Comparison of ENCODE assay signal across 31 cellular contexts in genomic region chr11:57314221-57314973, GRCh38. TPM values are rescaled to one million over a fixed set of nuclear protein-coding genes. Genes with fewer than 3 reads are reported as not detected.
DNase-seq lines count a peak whose midpoint lies in the region; ATAC-seq and TF ChIP-seq lines count a peak whose summit lies in the region.
"Had no signal": no experiment of that assay in that cellular context is flagged by ENCODE, and none has a peak within 500 bp of the region (broad histone marks: within the 10 kb centered on the region; RNA-seq: fewer than 3 reads in every experiment).

No MANE protein-coding gene starts in this region.

- H3K36me3 Mint-ChIP-seq in chondrocyte (ENCODE audit: low read depth), result peaks cover 26% of the 10 kb centered on the region

- peaks cover 60% of the 10 kb centered on the region for H3K79me2 ChIP-seq in osteoblast (ENCODE audit: insufficient read depth, low read length)

- no peak overlapping the region for H3K4me3 Mint-ChIP-seq in chondrocyte (ENCODE audit: unreplicated experiment)
- H3K4me3 Mint-ChIP-seq: activated CD4-positive, alpha-beta T cell treated with anti-CD3 and anti-CD28 coated beads, Interleukin-2, amount 10 ng/mL, durations not matched to agents 7 days and 5 days; T-cell had no signal

- WGBS in heart right ventricle, 2 donors, result 87 to 89% methylated on average over 15 of the region's 15 CpGs

- H3K36me3 ChIP-seq in cardiac muscle cell, result peaks cover 29% of the 10 kb centered on the region
- H3K36me3 ChIP-seq in heart right ventricle, result peaks cover 0 to 87% (median 23%) of the 10 kb centered on the region in 9 donors
- peaks cover 88% of the 10 kb centered on the region for H3K36me3 ChIP-seq in osteoblast (ENCODE audit: insufficient read depth, low read length)
- H3K36me3 ChIP-seq: neutrophil had no signal

- no peak overlapping the region for H2AFZ ChIP-seq in osteoblast (ENCODE audit: low read length)

- H3K9me3 Mint-ChIP-seq in chondrocyte (ENCODE audit: low read depth), result no peaks in the 10 kb centered on the region
- H3K9me3 Mint-ChIP-seq: activated CD4-positive, alpha-beta T cell treated with anti-CD3 and anti-CD28 coated beads, Interleukin-2, amount 10 ng/mL, durations not matched to agents 7 days and 5 days; activated naive CD4-positive, alpha-beta T cell treated with anti-CD3 and anti-CD28 coated beads, Interleukin-2, amount 50 U/mL, for 72 hours; T-cell had no signal

- H3K4me2 ChIP-seq in osteoblast (ENCODE audit: insufficient read depth, low read length), result no peak overlapping the region

- H3K4me1 ChIP-seq in cardiac muscle cell (ENCODE audit: low read depth), result peaks cover 26% of the 10 kb centered on the region
- H3K4me1 ChIP-seq in heart right ventricle, result peaks cover 39 to 97% (median 81%) of the 10 kb centered on the region in 9 donors
- H3K4me1 ChIP-seq in osteoblast (ENCODE audit: insufficient read depth, low read length), result peaks cover 25% of the 10 kb centered on the region

- H3K9me3 ChIP-seq in cardiac muscle cell (ENCODE audit: low read depth), result no peaks in the 10 kb centered on the region
- H3K9me3 ChIP-seq in heart right ventricle, result no peaks in the 10 kb centered on the region
- H3K9me3 ChIP-seq in osteoblast (ENCODE audit: low read depth, low read length), result no peaks in the 10 kb centered on the region
- H3K9me3 ChIP-seq: ascending aorta, MG63, neutrophil, prostate gland had no signal

- intact Hi-C loops in heart right ventricle (cut with DNase I) (no loop called here), dorsolateral prefrontal cortex (cut with DNase I) (no loop called here)

- no peak for ATAC-seq in heart right ventricle
- ATAC-seq: activated naive CD4-positive, alpha-beta T cell treated with anti-CD3 and anti-CD28 coated beads, Interleukin-2, amount 50 U/mL, for 72 hours; T-cell had no signal

- H3K27me3 ChIP-seq in cardiac muscle cell (no peaks in the 10 kb centered on the region), heart right ventricle (no peaks in the 10 kb centered on the region), osteoblast (ENCODE audit: insufficient read depth, low read length) (no peaks in the 10 kb centered on the region), dorsolateral prefrontal cortex (no peaks in the 10 kb centered on the region)
- H3K27me3 ChIP-seq: ascending aorta, MG63 had no signal

- H3K27ac ChIP-seq in cardiac muscle cell (peak overlapping the region; percentile 76), heart right ventricle (peak overlapping the region in 1 of 10 donors; percentile 70), osteoblast (ENCODE audit: low read depth, low read length) (no peak overlapping the region), dorsolateral prefrontal cortex (no peak overlapping the region)
- H3K27ac ChIP-seq: epithelial cell of prostate, neutrophil had no signal

- H3K4me3 ChIP-seq in cardiac muscle cell (no peak overlapping the region), heart right ventricle (no peak overlapping the region), osteoblast (ENCODE audit: insufficient read depth, low read length) (no peak overlapping the region), dorsolateral prefrontal cortex (no peak overlapping the region)
- H3K4me3 ChIP-seq: ascending aorta, MG63, prostate gland had no signal

- H3K27me3 Mint-ChIP-seq in chondrocyte (ENCODE audit: low read depth), result no peaks in the 10 kb centered on the region
- H3K27me3 Mint-ChIP-seq: activated CD4-positive, alpha-beta T cell treated with anti-CD3 and anti-CD28 coated beads, Interleukin-2, amount 10 ng/mL, durations not matched to agents 7 days and 5 days; T-cell had no signal

- H3K4me1 Mint-ChIP-seq in chondrocyte (ENCODE audit: low read depth), result peaks cover 52% of the 10 kb centered on the region

- H4K20me1 ChIP-seq in osteoblast (ENCODE audit: insufficient read depth, low read length), result peaks cover 62% of the 10 kb centered on the region

- no peak overlapping the region for H3K27ac Mint-ChIP-seq in chondrocyte (ENCODE audit: unreplicated experiment)
- H3K27ac Mint-ChIP-seq: activated CD4-positive, alpha-beta T cell treated with anti-CD3 and anti-CD28 coated beads, Interleukin-2, amount 10 ng/mL, durations not matched to agents 7 days and 5 days; activated naive CD4-positive, alpha-beta T cell treated with anti-CD3 and anti-CD28 coated beads, Interleukin-2, amount 50 U/mL, for 72 hours; T-cell had no signal

- DNase-seq in cardiac muscle cell (ENCODE audit: low read depth in 1 of 2, low spot score in 1 of 2) (no peak), heart right ventricle (no peak), chondrocyte (ENCODE audit: low spot score) (peak; percentile 66), osteoblast (ENCODE audit: insufficient read length, low spot score, missing footprints) (peak; percentile 60), NCI-H1930 (lab: John Stamatoyannopoulos, UW) (no peak), dorsolateral prefrontal cortex (no peak), NCI-H2029 (lab: John Stamatoyannopoulos, UW) (no peak)
- no peak for DNase-seq in effector CD8-positive, alpha-beta T cell (lab: John Stamatoyannopoulos, UW)
- DNase-seq: activated CD4-positive, alpha-beta T cell treated with anti-CD3 and anti-CD28 coated beads, Interleukin-2, amount 10 ng/mL, durations not matched to agents 7 days and 5 days; DMS79; islet precursor cell; KBM-7; MG63; NCI-H1105; NCI-H187 treated with DMSO at 0.1 percent for 48 hours; NCI-H2227 treated with DMSO at 0.1 percent for 48 hours; NCI-H526; stimulated activated CD4-positive, alpha-beta T cell treated with anti-CD3 and anti-CD28 coated beads, Interleukin-4, amount 100 ng/mL, for 4 hours; T-cell; trophoblast cell; WERI-Rb-1 had no signal

- no peak for TF ChIP-seq CTCF in cardiac muscle cell (IDR thresholded peaks at IDR 0.05; ENCODE audit: low read depth, low read length)
- TF ChIP-seq CTCF in heart right ventricle (IDR thresholded peaks at IDR 0.05), result no peak
- TF ChIP-seq CTCF in chondrocyte (IDR thresholded peaks at IDR 0.05), result no peak
- no peak for TF ChIP-seq CTCF in osteoblast (IDR thresholded peaks at IDR 0.05; ENCODE audit: extremely low read depth, low read depth, low read length)
- TF ChIP-seq CTCF in dorsolateral prefrontal cortex (IDR thresholded peaks at IDR 0.05 in 54 of 56, conservative IDR thresholded peaks at IDR 0.05 in 2 of 56; ENCODE audit: low read depth in 1 of 56, partially characterized antibody in 56 of 56), result no peak

RNA-seq across cellular contexts. Expression of gene TNKS1BP1, which starts 10.4 kb away (rescaled TPM):
- 58.9 and 69.1 TPM in 2 replicates for total RNA-seq in cardiac muscle cell
- 62.1 and 67.1 TPM in 2 replicates for polyA plus RNA-seq in cardiac muscle cell
- total RNA-seq in heart right ventricle, result 10 to 100 TPM; 19.9 to 53.8 (median 34.3) TPM
- polyA plus RNA-seq in heart right ventricle, result 100 to 1,000 TPM in 1 of 2 donors, 10 to 100 TPM in 1; 39.6 to 118 TPM
- total RNA-seq in chondrocyte, result 112 to 181 TPM (median 164 TPM) in 3 replicates
- 71.6 and 74.6 TPM in 2 replicates for total RNA-seq in osteoblast
- total RNA-seq in dorsolateral prefrontal cortex, result 100 to 1,000 TPM in 1 of 120 experiments, 10 to 100 TPM in 119; 31.3 to 111 (median 55.2) TPM

RNA-seq across cellular contexts. Expression of gene SSRP1, which starts 21.3 kb away (rescaled TPM):
- total RNA-seq in cardiac muscle cell (112 and 180 TPM in 2 replicates), heart right ventricle (10 to 100 TPM; 30.5 to 44.9 (median 35.4) TPM), chondrocyte (56.8 to 76.3 TPM (median 58.8 TPM) in 3 replicates), osteoblast (55.4 and 58.0 TPM in 2 replicates), dorsolateral prefrontal cortex (10 to 100 TPM; 43.7 to 71.1 (median 56.7) TPM)
- polyA plus RNA-seq in cardiac muscle cell (87.0 and 112 TPM in 2 replicates), heart right ventricle (10 to 100 TPM; 22.6 to 73.2 TPM)

RNA-seq across cellular contexts. Expression of gene P2RX3, which starts 23.8 kb away (rescaled TPM):
- total RNA-seq in cardiac muscle cell (0.09 and 0.18 TPM in 2 replicates), heart right ventricle (1 to 10 TPM in 7 of 10 donors, under 1 TPM in 3; 0.32 to 5.1 (median 1.5) TPM), chondrocyte (not detected in 3 replicates), osteoblast (not detected in 2 replicates), dorsolateral prefrontal cortex (under 1 TPM in 6 of 120 experiments, not detected in 114; 0.30 to 0.83 (median 0.40) TPM)
- polyA plus RNA-seq in cardiac muscle cell (0.39 and 0.62 TPM in 2 replicates), heart right ventricle (under 1 TPM; 0.42 to 0.66 TPM)
- total RNA-seq: A172; activated CD4-positive, alpha-beta T cell treated with anti-CD3 and anti-CD28 coated beads, Interleukin-2, amount 10 ng/mL, durations not matched to agents 7 days and 5 days; activated CD8-positive, alpha-beta memory T cell treated with anti-CD3 and anti-CD28 coated beads for 36 hours; activated naive CD4-positive, alpha-beta T cell treated with anti-CD3 and anti-CD28 coated beads, Interleukin-2, amount 50 U/mL, for 72 hours; ascending aorta; glomerular endothelial cell; HT1080; myocyte; T-cell had no signal

Comparison
In these comparisons a context has a peak if more than half of its experiments do, and no peak if none do; other contexts are left out.
1. DNase-seq: peak in chondrocyte (single experiment) and osteoblast (single experiment); none in cardiac muscle cell (0 of 2), heart right ventricle (0 of 2), NCI-H1930 (0 of 2), effector CD8-positive, alpha-beta T cell (single experiment), dorsolateral prefrontal cortex (0 of 10) and NCI-H2029 (single experiment).